ENCODE assay signal across 9 cellular contexts in genomic region chr3:156664285-156665178, GRCh38. TPM values are rescaled to one million over a fixed set of nuclear protein-coding genes. Genes with fewer than 3 reads are reported as not detected.
DNase-seq lines count a peak whose midpoint lies in the region; ATAC-seq lines count a peak whose summit lies in the region.
"Had no signal": no experiment of that assay in that cellular context is flagged by ENCODE, and none has a peak within 500 bp of the region (broad histone marks: within the 10 kb centered on the region; RNA-seq: fewer than 3 reads in every experiment).

No MANE protein-coding gene starts in this region.

- H3K9me3 Mint-ChIP-seq in activated CD8-positive, alpha-beta memory T cell treated with anti-CD3 and anti-CD28 coated beads, Interleukin-2, amount 10 ng/mL, durations not matched to agents 7 days and 5 days (ENCODE audit: low read depth) = no peaks in the 10 kb centered on the region
- no peaks in the 10 kb centered on the region for H3K9me3 Mint-ChIP-seq in T-cell

- no peak for DNase-seq in activated CD8-positive, alpha-beta memory T cell treated with anti-CD3 and anti-CD28 coated beads, Interleukin-2, amount 10 ng/mL, durations not matched to agents 7 days and 5 days
- DNase-seq in activated CD8-positive, alpha-beta memory T cell treated with anti-CD3 and anti-CD28 coated beads, Interleukin-2, amount 50 U/mL, for 48 hours = no peak
- DNase-seq in T-cell (no peak), NCI-H1105 treated with DMSO at 0.1 percent for 48 hours (lab: John Stamatoyannopoulos, UW) (no peak), HAP-1 (ENCODE audit: low spot score in 2 of 2) (no peak)
- no peak for DNase-seq in stimulated activated naive CD8-positive, alpha-beta T cell treated with anti-CD3 and anti-CD28 coated beads, Interleukin-15, Interleukin-2, amounts not matched to agents 100 U/mL and 50 U/mL, for 24 hours
- no peak for DNase-seq in stimulated activated naive CD4-positive, alpha-beta T cell treated with Interleukin-2 at 50 U/mL for 16 hours (lab: John Stamatoyannopoulos, UW)
- DNase-seq: foreskin melanocyte had no signal

- no peak overlapping the region for H3K4me3 ChIP-seq in HAP-1

- peak overlapping the region; percentile 93 for H3K27ac Mint-ChIP-seq in activated CD8-positive, alpha-beta memory T cell treated with anti-CD3 and anti-CD28 coated beads, Interleukin-2, amount 10 ng/mL, durations not matched to agents 7 days and 5 days
- peak overlapping the region; percentile 72 to 92 for H3K27ac Mint-ChIP-seq in T-cell

- no peaks in the 10 kb centered on the region for H3K36me3 ChIP-seq in HAP-1 (replicated peaks)

- H3K27me3 ChIP-seq in HAP-1 (ENCODE audit: low read depth) = no peaks in the 10 kb centered on the region

- CTCF ChIA-PET in activated CD8-positive, alpha-beta memory T cell treated with anti-CD3 and anti-CD28 coated beads, Interleukin-2, amount 10 ng/mL, durations not matched to agents 7 days and 5 days (lab: Charles Lee) = interaction anchor here (0.7 to 3.3 kb wide), 5 partner anchors 10 to 418 kb away, joined by 3 to 35 read pairs (median 5); partner anchors contain the start of genes SSR3 and TIPARP
- CTCF ChIA-PET in T-cell (lab: Charles Lee) = interaction anchor here in 1 of 2 donors (0.9 kb wide), 1 partner anchor 11 kb away, joined by 3 read pairs; no protein-coding TSS in a partner anchor

- in situ Hi-C loops in HAP-1 (cut with MboI; ENCODE audit: low sequenced_read_pairs) = no loop called here

- peak; percentile 68 for ATAC-seq in activated CD8-positive, alpha-beta memory T cell treated with anti-CD3 and anti-CD28 coated beads, Interleukin-2, amount 10 ng/mL, durations not matched to agents 7 days and 5 days
- ATAC-seq in HG02870 (IDR thresholded peaks at IDR 0.05; ENCODE audit: unreplicated experiment) = peak; percentile 72
- peak; percentile 45 to 66 (median 62) for ATAC-seq in T-cell (replicated peaks in 1 of 4)
- ATAC-seq in stimulated activated naive CD8-positive, alpha-beta T cell treated with anti-CD3 and anti-CD28 coated beads, Interleukin-15, Interleukin-2, amounts not matched to agents 100 U/mL and 50 U/mL, for 24 hours = peak; percentile 76

- no peaks in the 10 kb centered on the region for H3K27me3 Mint-ChIP-seq in activated CD8-positive, alpha-beta memory T cell treated with anti-CD3 and anti-CD28 coated beads, Interleukin-2, amount 10 ng/mL, durations not matched to agents 7 days and 5 days
- H3K27me3 Mint-ChIP-seq in T-cell = no peaks in the 10 kb centered on the region

- H3K9me3 ChIP-seq in HAP-1 = no peaks in the 10 kb centered on the region

- POLR2A ChIA-PET in T-cell (lab: Charles Lee) = interaction anchor here in 1 of 2 donors (0.6 kb wide), 2 partner anchors 415 to 511 kb away, joined by 3 to 4 read pairs; no protein-coding TSS in a partner anchor

- H3K36me3 Mint-ChIP-seq in activated CD8-positive, alpha-beta memory T cell treated with anti-CD3 and anti-CD28 coated beads, Interleukin-2, amount 10 ng/mL, durations not matched to agents 7 days and 5 days = peaks cover 17% of the 10 kb centered on the region
- no peaks in the 10 kb centered on the region for H3K36me3 Mint-ChIP-seq in T-cell

- peak overlapping the region; percentile 49 for H3K4me3 Mint-ChIP-seq in activated CD8-positive, alpha-beta memory T cell treated with anti-CD3 and anti-CD28 coated beads, Interleukin-2, amount 10 ng/mL, durations not matched to agents 7 days and 5 days
- H3K4me3 Mint-ChIP-seq in T-cell = peak overlapping the region; percentile 10 to 62 (median 37)

- peaks cover 13% of the 10 kb centered on the region for H3K4me1 ChIP-seq in HAP-1

- peaks cover 65% of the 10 kb centered on the region for H3K4me1 Mint-ChIP-seq in activated CD8-positive, alpha-beta memory T cell treated with anti-CD3 and anti-CD28 coated beads, Interleukin-2, amount 10 ng/mL, durations not matched to agents 7 days and 5 days
- H3K4me1 Mint-ChIP-seq in T-cell = peaks cover 31 to 66% (median 47%) of the 10 kb centered on the region in 3 donors

RNA-seq across cellular contexts. Expression of gene TIPARP, which starts 9.9 kb away (rescaled TPM):
- total RNA-seq in activated CD8-positive, alpha-beta memory T cell treated with anti-CD3 and anti-CD28 coated beads, Interleukin-2, amount 10 ng/mL, durations not matched to agents 7 days and 5 days = 10 to 100 TPM; 31.6 to 42.8 TPM
- total RNA-seq in T-cell = 100 to 1,000 TPM in 4 of 5 donors, 10 to 100 TPM in 1; 78.8 to 124 (median 110) TPM
